18 cellular contexts compared by ENCODE assay signal in the genomic region with DNA sequence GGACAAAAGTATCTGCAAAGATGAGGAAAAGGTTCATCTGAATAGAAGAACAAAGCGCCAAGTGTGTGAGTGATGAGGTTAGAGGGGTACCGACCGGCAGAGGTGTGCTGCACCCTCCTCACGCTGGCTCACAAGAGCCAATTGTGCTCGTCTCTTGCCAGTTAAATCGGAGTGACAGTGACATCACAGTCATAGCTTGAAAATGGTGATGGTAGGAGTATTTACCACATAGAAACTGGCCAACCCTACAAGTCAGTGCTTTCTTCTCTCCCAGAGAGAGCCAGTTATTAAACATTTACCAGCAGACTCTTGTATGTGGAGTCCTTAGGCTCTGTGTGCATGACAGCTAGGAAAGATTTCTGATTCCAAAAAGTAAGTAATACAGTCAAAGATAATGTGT. TPM values are rescaled to one million over a fixed set of nuclear protein-coding genes. Genes with fewer than 3 reads are reported as not detected.
A peak's percentile ranks its signal among the peaks of the same experiment; 100 is the strongest.
DNase-seq lines count a peak whose midpoint lies in the region; ATAC-seq and TF ChIP-seq lines count a peak whose summit lies in the region.
"Had no signal": no experiment of that assay in that cellular context is flagged by ENCODE, and none has a peak within 500 bp of the region (broad histone marks: within the 10 kb centered on the region; RNA-seq: fewer than 3 reads in every experiment).

No MANE protein-coding gene starts in this region.

- CTCF ChIA-PET in RWPE1 (lab: Yijun Ruan, JAX) = interaction anchor here (0.6 kb wide), 1 partner anchor 235 kb away, joined by 4 read pairs; no protein-coding TSS in a partner anchor

- H3K27ac ChIP-seq in RWPE1 (no peak overlapping the region), gastroesophageal sphincter (no peak overlapping the region)
- H3K27ac ChIP-seq: cardiac muscle cell, epithelial cell of prostate, tibial artery had no signal

- peaks cover 21% of the 10 kb centered on the region for H3K36me3 Mint-ChIP-seq in endothelial cell (ENCODE audit: low read depth, unreplicated experiment)

- in situ Hi-C loops in GM13977 (cut with MboI; ENCODE audit: low pct_unique_long_range_greater_than_20kb, low sequenced_read_pairs, unreplicated experiment) = no loop called here

- no peak for TF ChIP-seq EP300 in gastroesophageal sphincter (IDR thresholded peaks at IDR 0.05)

- peak; percentile 65 for ATAC-seq in GM18505 (IDR thresholded peaks at IDR 0.05; ENCODE audit: unreplicated experiment)
- peak; percentile 61 for ATAC-seq in GM19455 (IDR thresholded peaks at IDR 0.05; ENCODE audit: unreplicated experiment)
- peak; percentile 78 for ATAC-seq in HG02938 (IDR thresholded peaks at IDR 0.05; ENCODE audit: unreplicated experiment)
- ATAC-seq in HG03571 (IDR thresholded peaks at IDR 0.05; ENCODE audit: unreplicated experiment) = peak; percentile 86
- ATAC-seq in gastroesophageal sphincter = no peak

- no peak overlapping the region for H3K27ac Mint-ChIP-seq in endothelial cell (ENCODE audit: unreplicated experiment)

- H3K27me3 Mint-ChIP-seq in endothelial cell (ENCODE audit: unreplicated experiment) = peaks cover 2% of the 10 kb centered on the region

- no peak for TF ChIP-seq POLR2A in GM18505 (IDR thresholded peaks at IDR 0.05; ENCODE audit: borderline replicate concordance, extremely low read depth, insufficient read depth, insufficient read length)
- TF ChIP-seq POLR2A in gastroesophageal sphincter (IDR thresholded peaks at IDR 0.05) = no peak

- TF ChIP-seq CTCF in GM13977 (IDR thresholded peaks at IDR 0.05; ENCODE audit: extremely low read depth, insufficient read depth, missing control alignments) (no peak), endothelial cell (IDR thresholded peaks at IDR 0.05; ENCODE audit: unreplicated experiment) (no peak), RWPE1 (conservative IDR thresholded peaks at IDR 0.05; ENCODE audit: low read depth) (no peak), gastroesophageal sphincter (IDR thresholded peaks at IDR 0.05) (no peak)

- H3K9me3 ChIP-seq in gastroesophageal sphincter = no peaks in the 10 kb centered on the region
- H3K9me3 ChIP-seq: tibial artery had no signal

- DNase-seq in GM13977 (ENCODE audit: low spot score) (no peak), endothelial cell (ENCODE audit: low spot score) (no peak), RWPE1 (ENCODE audit: low spot score) (no peak)
- DNase-seq: activated CD4-positive, alpha-beta T cell treated with anti-CD3 and anti-CD28 coated beads, Interleukin-2, amount 50 U/mL, for 4 hours; activated gamma-delta T cell; EL; IMR-90; midbrain; NCI-H1436 treated with DMSO at 0.1 percent for 48 hours; NCI-H82; tibial artery had no signal

- no peaks in the 10 kb centered on the region for H3K4me1 ChIP-seq in gastroesophageal sphincter
- H3K4me1 ChIP-seq: tibial artery had no signal

- H3K4me1 Mint-ChIP-seq in endothelial cell (ENCODE audit: unreplicated experiment) = peaks cover 13% of the 10 kb centered on the region

- WGBS in gastroesophageal sphincter (ENCODE audit: low coverage in 1 of 2), 2 donors = 87 to 90% methylated on average over 6 of the region's 6 CpGs

- no peaks in the 10 kb centered on the region for H3K9me3 Mint-ChIP-seq in endothelial cell (ENCODE audit: unreplicated experiment)

- POLR2A ChIA-PET in RWPE1 (lab: Yijun Ruan, JAX; ENCODE audit: low non-redundant PET) = no interaction called here

- H3K27me3 ChIP-seq in gastroesophageal sphincter = no peaks in the 10 kb centered on the region
- H3K27me3 ChIP-seq: cardiac muscle cell, tibial artery had no signal

- H3K36me3 ChIP-seq in gastroesophageal sphincter = peaks cover 5 to 93% of the 10 kb centered on the region in 2 donors

- no peak overlapping the region for H3K4me3 Mint-ChIP-seq in endothelial cell (ENCODE audit: unreplicated experiment)

- no peak overlapping the region for H3K4me3 ChIP-seq in gastroesophageal sphincter
- H3K4me3 ChIP-seq: cardiac muscle cell, tibial artery had no signal

RNA-seq across cellular contexts. Expression of gene CLDN22, which starts 32.4 kb away (rescaled TPM):
- not detected for total RNA-seq in endothelial cell (ENCODE audit: unreplicated experiment)
- 1 to 10 TPM in 1 of 4 donors, not detected in 3; 1.4 TPM for total RNA-seq in gastroesophageal sphincter
- total RNA-seq: cardiac muscle cell, IMR-90 had no signal

RNA-seq across cellular contexts. Expression of gene CLDN24, which starts 34.5 kb away (rescaled TPM):
- total RNA-seq in endothelial cell (ENCODE audit: unreplicated experiment) = not detected
- total RNA-seq in gastroesophageal sphincter = not detected
- total RNA-seq: cardiac muscle cell, IMR-90 had no signal
